In genomic region chrX:104211187-104211586, GRCh38 we compare ENCODE assay signal across 1 cellular context.
A peak's percentile ranks its signal among the peaks of the same experiment; 100 is the strongest.
TF ChIP-seq lines count a peak whose summit lies in the region.

No MANE protein-coding gene starts in this region.

TF ChIP-seq in HepG2, 621 proteins besides CTCF, POLR2A, EP300 and RAD21:
- TF ChIP-seq SIX1 (CRISPR knock-in tag; IDR thresholded peaks at IDR 0.05; ENCODE audit: borderline replicate concordance) (no peak), HNF4A (CRISPR knock-in tag; IDR thresholded peaks at IDR 0.05) (peak; percentile 26; the same call in 1 of the 2 replicates)
